In the genomic region with DNA sequence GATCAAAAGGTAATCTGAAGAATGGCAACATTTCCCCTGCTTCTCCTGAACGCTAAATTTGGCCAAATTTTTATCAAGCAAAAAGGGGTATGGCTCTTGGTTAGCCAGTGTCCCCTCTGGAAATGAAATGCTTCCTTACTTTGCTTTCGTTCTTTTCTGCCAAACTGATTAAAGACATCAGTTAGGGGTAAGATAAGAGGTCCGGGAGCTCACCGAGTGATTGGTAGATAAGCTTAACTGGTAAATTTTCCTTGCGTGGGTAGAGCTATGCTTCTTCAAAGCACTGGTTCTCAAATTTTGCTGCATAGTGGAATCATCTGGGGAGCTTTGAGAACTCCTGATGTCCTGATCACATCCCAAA, we compare ENCODE assay signal across 8 cellular contexts.
DNase-seq lines count a peak whose midpoint lies in the region; TF ChIP-seq lines count a peak whose summit lies in the region.

No MANE protein-coding gene starts in this region.

- intact Hi-C loops in CD14-positive monocyte (cut with micrococcal nuclease): loop anchor here in 1 of 2 donors (2.0 kb wide), 1 partner anchor 62 kb away; a partner anchor contains a TSS

- TF ChIP-seq CTCF in CD14-positive monocyte (IDR thresholded peaks at IDR 0.05) (no peak), nephron progenitor cell (IDR thresholded peaks at IDR 0.05) (no peak)

- no peaks in the 10 kb centered on the region for H3K36me3 ChIP-seq in duodenal mucosa (ENCODE audit: control insufficient read depth in 1 of 2, insufficient read depth in 2 of 2, low read length in 2 of 2)

- peaks cover 17 to 42% (median 25%) of the 10 kb centered on the region in 3 donors for H3K27me3 Mint-ChIP-seq in CD14-positive monocyte (ENCODE audit: low read depth in 3 of 3)
- H3K27me3 Mint-ChIP-seq in nephron progenitor cell (ENCODE audit: low read depth, poor library complexity): peaks cover 75% of the 10 kb centered on the region

- no peak for DNase-seq in CD14-positive monocyte (ENCODE audit: low spot score)
- DNase-seq in NAMALWA (ENCODE audit: low spot score): peak; percentile 28
- no peak for DNase-seq in nephron progenitor cell
- no peak for DNase-seq in activated effector memory CD4-positive, alpha-beta T cell treated with Interleukin-2 at 50 U/mL for 16 hours
- DNase-seq in SIG-M5 treated with dmso at 0.1 percent for 504 hours (lab: John Stamatoyannopoulos, UW; ENCODE audit: unreplicated experiment): no peak
- DNase-seq in NCI-H524 (lab: John Stamatoyannopoulos, UW): no peak
- DNase-seq in activated CD4-positive, CD25-positive, alpha-beta regulatory T cell treated with anti-CD3 and anti-CD28 coated beads, Interleukin-2, amount 50 U/mL, for 72 hours: no peak

- H3K27ac Mint-ChIP-seq in CD14-positive monocyte (peak overlapping the region in 6 of 7 donors; percentile 10 to 88 (median 66)), nephron progenitor cell (no peak overlapping the region)

- H3K4me1 Mint-ChIP-seq in CD14-positive monocyte: peaks cover 30% of the 10 kb centered on the region
- H3K4me1 Mint-ChIP-seq in nephron progenitor cell: peaks cover 29% of the 10 kb centered on the region

- peak overlapping the region; percentile 89 to 96 for H3K4me3 ChIP-seq in duodenal mucosa (ENCODE audit: low read depth in 1 of 2, low read length in 2 of 2)

- H3K9me3 Mint-ChIP-seq in CD14-positive monocyte (peaks cover 0 to 7% (median 3%) of the 10 kb centered on the region in 7 donors), nephron progenitor cell (no peaks in the 10 kb centered on the region)

- no peaks in the 10 kb centered on the region for H3K27me3 ChIP-seq in duodenal mucosa (ENCODE audit: control insufficient read depth in 1 of 2, insufficient read depth in 2 of 2, low read length in 2 of 2)

- H3K4me3 Mint-ChIP-seq in CD14-positive monocyte (peak overlapping the region; percentile 88 to 94), nephron progenitor cell (peak overlapping the region; percentile 84)

- peaks cover 0 to 5% of the 10 kb centered on the region in 2 donors for H3K36me3 Mint-ChIP-seq in CD14-positive monocyte
- H3K36me3 Mint-ChIP-seq in nephron progenitor cell (ENCODE audit: low read depth): no peaks in the 10 kb centered on the region

- no peaks in the 10 kb centered on the region for H3K9me3 ChIP-seq in duodenal mucosa (ENCODE audit: control insufficient read depth in 1 of 2, low read length in 2 of 2)

- H3K9ac ChIP-seq in duodenal mucosa (ENCODE audit: low read depth in 1 of 2, low read length in 2 of 2): peak overlapping the region; percentile 81 to 84

- H3K4me1 ChIP-seq in duodenal mucosa (ENCODE audit: control insufficient read depth in 1 of 2, insufficient read depth in 2 of 2, low read length in 2 of 2): peaks cover 15 to 23% of the 10 kb centered on the region in 2 donors

- peak overlapping the region; percentile 30 for H3K27ac ChIP-seq in duodenal mucosa (ENCODE audit: low read depth, low read length)
